Comparison of ENCODE assay signal across 12 cellular contexts in the genomic region with DNA sequence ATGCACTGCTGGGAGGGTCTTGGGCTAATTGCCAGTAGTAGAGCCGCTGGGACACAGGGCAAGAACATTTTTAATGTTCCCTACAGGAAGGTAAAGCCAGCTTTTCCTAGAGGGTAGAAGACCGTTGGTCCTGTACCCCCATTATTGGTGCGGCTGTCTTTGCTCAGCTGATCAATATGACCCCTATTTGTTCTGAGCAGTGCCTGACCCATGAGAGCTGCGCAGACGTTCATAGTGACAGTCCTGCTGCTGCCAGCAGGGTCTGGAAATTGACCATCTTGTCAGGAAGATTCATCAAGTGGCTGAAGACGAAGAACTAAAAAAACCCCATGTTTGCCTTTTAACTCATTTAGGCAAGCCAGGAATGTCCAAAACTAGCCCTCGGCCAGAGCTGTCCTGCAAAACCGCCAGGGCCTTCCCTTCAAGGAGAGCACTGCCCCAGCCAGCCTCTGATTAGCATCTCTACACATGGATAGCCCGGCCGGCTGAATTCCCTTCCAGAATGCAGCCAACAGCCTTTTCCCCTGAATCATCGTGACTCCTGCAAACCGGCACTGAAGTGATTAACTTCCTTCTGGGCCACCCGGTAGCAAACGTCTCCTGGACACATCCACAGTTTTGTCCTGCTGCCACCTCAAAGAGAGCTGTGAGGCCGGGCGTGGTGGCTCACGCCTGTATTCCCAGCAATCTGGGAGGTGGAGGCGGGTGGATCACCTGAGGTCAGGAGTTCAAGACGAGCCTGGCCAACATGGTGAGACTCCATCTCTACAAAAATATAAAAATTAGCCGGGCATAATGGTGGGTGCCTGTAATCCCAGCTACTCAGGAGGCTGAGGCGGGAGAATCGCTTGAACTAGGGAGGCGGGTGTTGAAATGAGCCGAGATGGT. TPM values are rescaled to one million over a fixed set of nuclear protein-coding genes. Genes with fewer than 3 reads are reported as not detected.
DNase-seq lines count a peak whose midpoint lies in the region; ATAC-seq, FAIRE-seq and TF ChIP-seq lines count a peak whose summit lies in the region.
"Had no signal": no experiment of that assay in that cellular context is flagged by ENCODE, and none has a peak within 500 bp of the region (broad histone marks: within the 10 kb centered on the region; RNA-seq: fewer than 3 reads in every experiment).

No MANE protein-coding gene starts in this region.

- H3K4me1 Mint-ChIP-seq in nephron = peaks cover 22% of the 10 kb centered on the region
- H3K4me1 Mint-ChIP-seq in natural killer cell treated with Interleukin-12 subunit alpha and Interleukin-12 subunit beta and Interleukin-15 and Interleukin-18, amount 100 ng/mL, for 72 hours (ENCODE audit: low read depth in 2 of 2) = peaks cover 0 to 2% of the 10 kb centered on the region in 2 donors

- no peaks in the 10 kb centered on the region for H3K27me3 ChIP-seq in BJ (ENCODE audit: control insufficient read depth, insufficient read depth, low read length)
- H3K27me3 ChIP-seq in PC-9 (ENCODE audit: insufficient read depth, low read depth) = no peaks in the 10 kb centered on the region
- no peaks in the 10 kb centered on the region for H3K27me3 ChIP-seq in endothelial cell of umbilical vein (ENCODE audit: control insufficient read depth in 2 of 2, insufficient read depth in 2 of 2, low read length in 2 of 2)
- no peaks in the 10 kb centered on the region for H3K27me3 ChIP-seq in right cardiac atrium (ENCODE audit: control insufficient read depth, insufficient read depth)
- H3K27me3 ChIP-seq: foreskin keratinocyte, upper lobe of left lung had no signal

- H3K9me1 ChIP-seq in endothelial cell of umbilical vein (replicated peaks; ENCODE audit: control insufficient read depth, extremely low read depth, insufficient read depth, low read length) = no peaks in the 10 kb centered on the region

- H3K9me3 ChIP-seq in PC-9 (ENCODE audit: insufficient read depth, low read depth) (no peaks in the 10 kb centered on the region), endothelial cell of umbilical vein (replicated peaks; ENCODE audit: control insufficient read depth, insufficient read depth, low read length) (no peaks in the 10 kb centered on the region), right cardiac atrium (ENCODE audit: control insufficient read depth, low read length) (no peaks in the 10 kb centered on the region)
- H3K9me3 ChIP-seq: upper lobe of left lung had no signal

- peak; percentile 74 for DNase-seq in BJ (ENCODE audit: low read depth)
- DNase-seq in PC-9 = peak; percentile 95 to 97
- DNase-seq in endothelial cell of umbilical vein (ENCODE audit: low read depth, low spot score) = peak; percentile 73
- DNase-seq in SKM-1 (lab: John Stamatoyannopoulos, UW; ENCODE audit: unreplicated experiment) = no peak
- DNase-seq in natural killer cell treated with Interleukin-12 subunit alpha and Interleukin-12 subunit beta and Interleukin-15 and Interleukin-18, amount 100 ng/mL, for 72 hours (ENCODE audit: low spot score) = no peak
- DNase-seq in right cardiac atrium = no peak
- DNase-seq: DMS79, upper lobe of left lung had no signal

- peaks cover 2% of the 10 kb centered on the region for H3K9me3 Mint-ChIP-seq in nephron
- no peaks in the 10 kb centered on the region for H3K9me3 Mint-ChIP-seq in natural killer cell treated with Interleukin-12 subunit alpha and Interleukin-12 subunit beta and Interleukin-15 and Interleukin-18, amount 100 ng/mL, for 72 hours

- H3K4me3 ChIP-seq in BJ (ENCODE audit: low read depth, low read length) = no peak overlapping the region
- H3K4me3 ChIP-seq in PC-9 = peak overlapping the region; percentile 33; the same call in 1 of the 2 replicates
- H3K4me3 ChIP-seq in endothelial cell of umbilical vein (replicated peaks in 1 of 3; ENCODE audit: insufficient read depth in 1 of 3, low read depth in 1 of 3, low read length in 3 of 3) = no peak overlapping the region
- H3K4me3 ChIP-seq in right cardiac atrium (ENCODE audit: low read length) = no peak overlapping the region
- H3K4me3 ChIP-seq: upper lobe of left lung had no signal

- H3K9ac ChIP-seq in endothelial cell of umbilical vein (replicated peaks; ENCODE audit: extremely low read depth, insufficient read depth, low read length) = peak overlapping the region; percentile 14
- H3K9ac ChIP-seq: KMS-11 had no signal

- H3K36me3 Mint-ChIP-seq in nephron (ENCODE audit: low read depth) = no peaks in the 10 kb centered on the region
- no peaks in the 10 kb centered on the region for H3K36me3 Mint-ChIP-seq in natural killer cell treated with Interleukin-12 subunit alpha and Interleukin-12 subunit beta and Interleukin-15 and Interleukin-18, amount 100 ng/mL, for 72 hours

- H4K20me1 ChIP-seq in PC-9 (ENCODE audit: insufficient read depth) (no peaks in the 10 kb centered on the region), endothelial cell of umbilical vein (replicated peaks; ENCODE audit: control insufficient read depth, extremely low read depth, insufficient read depth, low read length) (no peaks in the 10 kb centered on the region)

- TF ChIP-seq CTCF in BJ (IDR thresholded peaks at IDR 0.05; ENCODE audit: insufficient read depth, low read depth, low read length) = no peak
- TF ChIP-seq CTCF in PC-9 (conservative IDR thresholded peaks at IDR 0.05) = no peak
- no peak for TF ChIP-seq CTCF in endothelial cell of umbilical vein (IDR thresholded peaks at IDR 0.05; ENCODE audit: extremely low read depth in 1 of 2, insufficient read depth in 1 of 2, low read depth in 1 of 2, low read length in 2 of 2)
- TF ChIP-seq CTCF in nephron (IDR thresholded peaks at IDR 0.05; ENCODE audit: unreplicated experiment in 3 of 3) = no peak

- H2AFZ ChIP-seq in PC-9 = no peak overlapping the region
- H2AFZ ChIP-seq in endothelial cell of umbilical vein (ENCODE audit: low read depth, low read length) = peak overlapping the region; percentile 78

- peak overlapping the region; percentile 69 to 77 (median 70) for H3K27ac Mint-ChIP-seq in nephron
- H3K27ac Mint-ChIP-seq in natural killer cell treated with Interleukin-12 subunit alpha and Interleukin-12 subunit beta and Interleukin-15 and Interleukin-18, amount 100 ng/mL, for 72 hours = no peak overlapping the region

- TSS peak; percentile 98 for BruUV-seq in PC-9 (replicated peaks; lab: Mats Ljungman, UMichigan)
- BruUV-seq in endothelial cell of umbilical vein (replicated peaks; lab: Mats Ljungman, UMichigan) = TSS peak; percentile 81

- POLR2A ChIA-PET in BJ (lab: Charles Lee) (no interaction called here), PC-9 (lab: Charles Lee; ENCODE audit: unreplicated experiment) (interaction anchor here (0.5 to 0.9 kb wide), 7 partner anchors 9 to 1016 kb away, joined by 3 to 16 read pairs (median 6); partner anchors contain the start of gene EEIG1), endothelial cell of umbilical vein (lab: Charles Lee) (no interaction called here)

- 66% methylated on average over 24 of the region's 24 CpGs for WGBS in right cardiac atrium

- ATAC-seq in natural killer cell treated with Interleukin-12 subunit alpha and Interleukin-12 subunit beta and Interleukin-15 and Interleukin-18, amount 100 ng/mL, for 72 hours = no peak
- ATAC-seq in GM21360 (IDR thresholded peaks at IDR 0.05; ENCODE audit: unreplicated experiment) (no peak), right cardiac atrium (no peak)
- ATAC-seq: foreskin keratinocyte had no signal

- H3K4me2 ChIP-seq in PC-9 (peak overlapping the region; percentile 65), endothelial cell of umbilical vein (ENCODE audit: insufficient read depth, low read length) (no peak overlapping the region)
- H3K4me2 ChIP-seq: KMS-11 had no signal

- H3K79me2 ChIP-seq in PC-9 (ENCODE audit: low read depth) (peaks cover 15% of the 10 kb centered on the region), endothelial cell of umbilical vein (ENCODE audit: control insufficient read depth, insufficient read depth, low read length) (no peaks in the 10 kb centered on the region)

- no peaks in the 10 kb centered on the region for H3K36me3 ChIP-seq in BJ (ENCODE audit: control insufficient read depth, insufficient read depth, low read length)
- H3K36me3 ChIP-seq in PC-9 (ENCODE audit: low read depth) = no peaks in the 10 kb centered on the region
- no peaks in the 10 kb centered on the region for H3K36me3 ChIP-seq in endothelial cell of umbilical vein (ENCODE audit: control insufficient read depth in 2 of 2, extremely low read depth in 1 of 2, insufficient read depth in 2 of 2, low read length in 2 of 2)
- H3K36me3 ChIP-seq: upper lobe of left lung had no signal

- intact Hi-C loops in PC-9 (cut with micrococcal nuclease; ENCODE audit: unreplicated experiment) (loop anchor here (1.0 to 10.0 kb wide), 2 partner anchors 20 to 427 kb away; no protein-coding TSS in a partner anchor), endothelial cell of umbilical vein (cut with micrococcal nuclease) (no loop called here), right cardiac atrium (cut with DNase I) (no loop called here)

- peak overlapping the region; percentile 99 for H3K27ac ChIP-seq in PC-9
- H3K27ac ChIP-seq in endothelial cell of umbilical vein (ENCODE audit: insufficient read depth, low read depth, low read length) = peak overlapping the region; percentile 67
- H3K27ac ChIP-seq in right cardiac atrium (ENCODE audit: low read length) = no peak overlapping the region
- H3K27ac ChIP-seq: foreskin keratinocyte, KMS-11, upper lobe of left lung had no signal

- H3K27me3 Mint-ChIP-seq in nephron (ENCODE audit: low read depth) = peaks cover 4% of the 10 kb centered on the region
- no peaks in the 10 kb centered on the region for H3K27me3 Mint-ChIP-seq in natural killer cell treated with Interleukin-12 subunit alpha and Interleukin-12 subunit beta and Interleukin-15 and Interleukin-18, amount 100 ng/mL, for 72 hours

- FAIRE-seq in endothelial cell of umbilical vein (lab: Jason Lieb, UNC) = peak; percentile 96

- TF ChIP-seq POLR2A in endothelial cell of umbilical vein (IDR thresholded peaks at IDR 0.05; ENCODE audit: low read depth, low read length) = no peak

- dilution Hi-C loops in endothelial cell of umbilical vein (cut with MboI; ENCODE audit: extremely low pct_ligation_motif_present, low sequenced_read_pairs) = no loop called here

- no peaks in the 10 kb centered on the region for H3K9me2 ChIP-seq in PC-9 (ENCODE audit: insufficient read depth)

- H3K4me1 ChIP-seq in PC-9 (replicated peaks; ENCODE audit: insufficient read depth) (peaks cover 65% of the 10 kb centered on the region), endothelial cell of umbilical vein (ENCODE audit: control insufficient read depth, extremely low read depth, insufficient read depth, low read length) (peaks cover 26% of the 10 kb centered on the region), right cardiac atrium (ENCODE audit: control insufficient read depth, insufficient read depth, low read length) (no peaks in the 10 kb centered on the region)
- H3K4me1 ChIP-seq: foreskin keratinocyte had no signal

- peaks cover 40% of the 10 kb centered on the region for H3F3A ChIP-seq in PC-9 (ENCODE audit: insufficient read depth, low read depth)

- CTCF ChIA-PET in BJ (lab: Yijun Ruan, JAX) (interaction anchor here (1.0 to 1.7 kb wide), 5 partner anchors 34 to 116 kb away, joined by 3 to 5 read pairs (median 4); partner anchors contain the start of genes NAIF1 and SLC25A25), PC-9 (lab: Charles Lee) (interaction anchor here (0.6 kb wide), 1 partner anchor 267 kb away, joined by 3 read pairs; the partner anchor contains the start of gene TOR2A), endothelial cell of umbilical vein (lab: Charles Lee) (interaction anchor here (0.8 to 1.8 kb wide), 6 partner anchors 11 to 77 kb away, joined by 3 to 16 read pairs (median 4); no protein-coding TSS in a partner anchor)

- no peak overlapping the region for H3K4me3 Mint-ChIP-seq in nephron
- H3K4me3 Mint-ChIP-seq in natural killer cell treated with Interleukin-12 subunit alpha and Interleukin-12 subunit beta and Interleukin-15 and Interleukin-18, amount 100 ng/mL, for 72 hours = no peak overlapping the region

RNA-seq across cellular contexts. Expression of gene EEIG1, which starts 20.9 kb away (rescaled TPM):
- polyA plus RNA-seq in BJ (2011; rRNA removed) (7.3 and 26.6 TPM in 2 replicates), endothelial cell of umbilical vein (8.4 and 13.5 TPM in 2 replicates), right cardiac atrium (12.7 TPM)
- polyA minus RNA-seq in BJ (2011; rRNA and poly(A)+ RNA removed) = 5.3 and 10.7 TPM in 2 replicates
- total RNA-seq in PC-9 (2021) (176 and 208 TPM in 2 replicates), endothelial cell of umbilical vein (16.4 and 19.0 TPM in 2 replicates), right cardiac atrium (10 to 100 TPM; 23.1 to 35.1 (median 31.6) TPM)
- polyA plus RNA-seq in endothelial cell of umbilical vein (2011; cell fraction: cytosol; rRNA removed) = 13.6 and 15.5 TPM in 2 replicates
- polyA plus RNA-seq in endothelial cell of umbilical vein (2011; cell fraction: nucleus; rRNA removed) = 15.1 and 16.4 TPM in 2 replicates
- 10.7 and 14.9 TPM in 2 replicates for polyA plus RNA-seq in endothelial cell of umbilical vein (2012)
- polyA minus RNA-seq in endothelial cell of umbilical vein = 4.3 and 4.4 TPM in 2 replicates
- 8.4 TPM for polyA minus RNA-seq in endothelial cell of umbilical vein (2011; cell fraction: cytosol; rRNA and poly(A)+ RNA removed)
- 3.9 and 5.3 TPM in 2 replicates for polyA minus RNA-seq in endothelial cell of umbilical vein (2011; cell fraction: nucleus; rRNA and poly(A)+ RNA removed)
- total RNA-seq in natural killer cell treated with Interleukin-12 subunit alpha and Interleukin-12 subunit beta and Interleukin-15 and Interleukin-18, amount 100 ng/mL, for 72 hours = 10 to 100 TPM in 1 of 2 donors, 1 to 10 TPM in 1; 8.2 to 16.4 TPM

Comparison
In these comparisons a context has a peak if more than half of its experiments do, and no peak if none do; other contexts are left out.
1. DNase-seq: peak in BJ (single experiment), PC-9 (2 of 2) and endothelial cell of umbilical vein (single experiment); none in SKM-1 (single experiment), natural killer cell treated with Interleukin-12 subunit alpha and Interleukin-12 subunit beta and Interleukin-15 and Interleukin-18, amount 100 ng/mL, for 72 hours (single experiment) and right cardiac atrium (0 of 3).
2. H3K27ac Mint-ChIP-seq: peak in nephron (3 of 3); none in natural killer cell treated with Interleukin-12 subunit alpha and Interleukin-12 subunit beta and Interleukin-15 and Interleukin-18, amount 100 ng/mL, for 72 hours (0 of 2).